Comparison of ENCODE assay signal across 8 cellular contexts in genomic region chr17:45410144-45411091, GRCh38. TPM values are rescaled to one million over a fixed set of nuclear protein-coding genes. Genes with fewer than 3 reads are reported as not detected.
A peak's percentile ranks its signal among the peaks of the same experiment; 100 is the strongest.
DNase-seq lines count a peak whose midpoint lies in the region; ATAC-seq, FAIRE-seq and TF ChIP-seq lines count a peak whose summit lies in the region.

No MANE protein-coding gene starts in this region.

- peak overlapping the region; percentile 73 for H2BK15ac ChIP-seq in neuronal stem cell (ENCODE audit: low read length)

- no peak overlapping the region for H4K91ac ChIP-seq in neuronal stem cell (ENCODE audit: low read depth, low read length, poor library complexity)

- H2BK12ac ChIP-seq in neuronal stem cell (ENCODE audit: low read length): peak overlapping the region; percentile 75

- peak overlapping the region; percentile 30 for H3K9ac ChIP-seq in neuronal stem cell (ENCODE audit: low read depth, low read length, poor library complexity)

- H3K79me1 ChIP-seq in neuronal stem cell (ENCODE audit: low read depth, low read length): no peaks in the 10 kb centered on the region

- DNase-seq in T-helper 1 cell (peak in 4 of 5 donors; percentile 37 to 76 (median 48)), breast epithelium (ENCODE audit: low spot score in 2 of 2) (no peak), neuronal stem cell (ENCODE audit: low spot score) (no peak), frontal cortex (ENCODE audit: low spot score in 2 of 2) (no peak)

- no peak for TF ChIP-seq CTCF in breast epithelium (IDR thresholded peaks at IDR 0.05)

- H2BK120ac ChIP-seq in neuronal stem cell (ENCODE audit: low read depth, low read length): no peak overlapping the region

- no peak overlapping the region for H3K4ac ChIP-seq in neuronal stem cell (ENCODE audit: low read length)

- H3K27ac ChIP-seq in breast epithelium (peak overlapping the region in 1 of 2 donors; percentile 74), neuronal stem cell (replicated peaks; ENCODE audit: low read length) (no peak overlapping the region)

- no peak for TF ChIP-seq POLR2A in breast epithelium (IDR thresholded peaks at IDR 0.05)

- H3K4me3 ChIP-seq in breast epithelium: peak overlapping the region; percentile 35 to 51 (median 35)
- no peak overlapping the region for H3K4me3 ChIP-seq in neuronal stem cell (ENCODE audit: low read length in 2 of 2)

- H3K18ac ChIP-seq in neuronal stem cell (ENCODE audit: low read length): peak overlapping the region; percentile 78

- WGBS in neuronal stem cell (ENCODE audit: extremely low coverage in 2 of 2, insufficient read length in 2 of 2, insufficient replicate concordance in 1 of 2), 2 donors: no CpG with 5 or more reads among the region's 24 CpGs

- peak overlapping the region; percentile 85 for H2AK5ac ChIP-seq in neuronal stem cell (ENCODE audit: low read depth, low read length)

- H3K14ac ChIP-seq in neuronal stem cell (ENCODE audit: low read length): no peak overlapping the region

- intact Hi-C loops in breast epithelium (cut with DNase I; ENCODE audit: low total_unique reads): no loop called here

- H3K27me3 ChIP-seq in breast epithelium (no peaks in the 10 kb centered on the region), neuronal stem cell (ENCODE audit: control insufficient read depth in 3 of 3, insufficient read depth in 3 of 3, low read depth in 1 of 3, low read length in 3 of 3) (no peaks in the 10 kb centered on the region)

- peak; percentile 40 for ATAC-seq in GM18909 (IDR thresholded peaks at IDR 0.05; ENCODE audit: poor library complexity, unreplicated experiment)
- no peak for ATAC-seq in GM19324 (IDR thresholded peaks at IDR 0.05; ENCODE audit: low FRiP score, unreplicated experiment)
- no peak for ATAC-seq in GM21381 (IDR thresholded peaks at IDR 0.05; ENCODE audit: unreplicated experiment)
- no peak for ATAC-seq in GM18861 (IDR thresholded peaks at IDR 0.05; ENCODE audit: unreplicated experiment)

- no peak for FAIRE-seq in frontal cortex (lab: Jason Lieb, UNC)

- H3K4me1 ChIP-seq in breast epithelium: peaks cover 0 to 6% of the 10 kb centered on the region in 2 donors
- peaks cover 9 to 18% of the 10 kb centered on the region in 2 donors for H3K4me1 ChIP-seq in neuronal stem cell (ENCODE audit: control insufficient read depth in 2 of 2, insufficient read depth in 1 of 2, low read depth in 1 of 2, low read length in 2 of 2)

- peak overlapping the region; percentile 72 for H2AFZ ChIP-seq in neuronal stem cell (ENCODE audit: low read length)

- H3K36me3 ChIP-seq in breast epithelium: no peaks in the 10 kb centered on the region
- no peaks in the 10 kb centered on the region for H3K36me3 ChIP-seq in neuronal stem cell (replicated peaks in 1 of 2; ENCODE audit: control insufficient read depth in 2 of 2, insufficient read depth in 2 of 2, low read length in 2 of 2)

- no peak overlapping the region for H3K4me2 ChIP-seq in neuronal stem cell (ENCODE audit: insufficient read depth, low read length, poor library complexity, severe bottlenecking)

- H4K8ac ChIP-seq in neuronal stem cell (ENCODE audit: low read depth, low read length): no peak overlapping the region

- peak overlapping the region; percentile 28 for H2BK5ac ChIP-seq in neuronal stem cell (ENCODE audit: low read length)

- peak overlapping the region; percentile 52 for H3K23ac ChIP-seq in neuronal stem cell (ENCODE audit: low read depth, low read length, poor library complexity)

- no peaks in the 10 kb centered on the region for H3K9me3 ChIP-seq in breast epithelium
- H3K9me3 ChIP-seq in neuronal stem cell (replicated peaks in 1 of 2; ENCODE audit: control insufficient read depth in 2 of 2, insufficient read depth in 1 of 2, low read depth in 1 of 2, low read length in 2 of 2): no peaks in the 10 kb centered on the region

RNA-seq across cellular contexts. Expression of gene ARHGAP27, which starts 22.3 kb away (rescaled TPM):
- total RNA-seq in breast epithelium (10 to 100 TPM; 17.3 to 28.8 (median 17.6) TPM), frontal cortex (1.2 TPM)
- polyA plus RNA-seq in neuronal stem cell (2013, experiment 1 of 2): 1.5 TPM
- polyA plus RNA-seq in neuronal stem cell (2013, experiment 2 of 2): 1.4 TPM

Comparison
In these comparisons a context has a peak if more than half of its experiments do, and no peak if none do; other contexts are left out.
1. DNase-seq: peak in T-helper 1 cell (4 of 5); none in breast epithelium (0 of 2), neuronal stem cell (single experiment) and frontal cortex (0 of 2).
2. H3K4me3 ChIP-seq: peak in breast epithelium (3 of 3); none in neuronal stem cell (0 of 2).